Comparison of ENCODE assay signal across 1 cellular context in the genomic region with DNA sequence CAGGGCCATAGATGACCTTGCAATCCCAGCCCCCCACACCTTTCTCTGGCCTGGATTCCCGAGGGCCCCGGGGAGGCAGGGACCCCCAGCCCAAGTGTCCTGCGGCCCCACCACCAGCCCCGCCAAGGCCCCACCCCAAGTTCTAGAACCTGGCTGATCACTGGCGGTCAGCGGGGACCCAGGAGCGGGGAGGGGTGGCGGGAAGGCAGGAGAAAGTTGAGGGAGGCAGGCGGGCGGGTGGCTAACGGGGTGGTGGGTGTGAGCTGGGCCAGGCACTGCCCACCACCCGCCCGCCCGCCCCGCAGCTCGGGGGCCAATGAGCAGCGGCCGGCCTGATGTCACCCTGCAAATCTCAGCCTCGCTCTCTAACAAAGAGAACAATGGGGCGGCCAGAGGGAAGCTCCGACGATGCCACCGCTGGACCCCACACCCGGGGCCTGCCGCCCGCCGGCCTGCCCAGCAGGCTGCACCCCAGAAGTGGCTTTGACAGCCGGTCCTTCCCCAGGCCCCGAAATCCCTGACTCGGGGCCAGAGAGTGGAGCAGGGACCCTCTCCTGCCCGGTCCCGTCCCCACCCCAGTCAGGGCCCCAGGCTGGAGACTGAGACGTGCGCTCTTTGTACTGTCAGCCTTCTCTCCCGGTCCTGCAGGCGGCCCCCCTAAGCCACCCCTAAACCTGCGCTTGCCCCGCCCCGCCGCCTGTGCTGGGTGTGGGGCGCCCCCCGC.
TF ChIP-seq lines count a peak whose summit lies in the region.

No MANE protein-coding gene starts in this region.

TF ChIP-seq in SK-N-SH treated with all-trans-retinoic acid at 6 μM for 48 hours, 23 proteins besides CTCF, POLR2A, EP300 and RAD21 (continued from another document):
- no peak for TF ChIP-seq PATZ1 (CRISPR knock-in tag; IDR thresholded peaks at IDR 0.05; ENCODE audit: borderline replicate concordance)
- no peak for TF ChIP-seq ZNF70 (CRISPR knock-in tag; IDR thresholded peaks at IDR 0.05)
- no peak for TF ChIP-seq CSDC2 (CRISPR knock-in tag; IDR thresholded peaks at IDR 0.05)
- no peak for TF ChIP-seq GLIS3 (CRISPR knock-in tag; IDR thresholded peaks at IDR 0.05)
- TF ChIP-seq ESRRG (CRISPR knock-in tag; IDR thresholded peaks at IDR 0.05), result no peak
- TF ChIP-seq, protein P1, sequence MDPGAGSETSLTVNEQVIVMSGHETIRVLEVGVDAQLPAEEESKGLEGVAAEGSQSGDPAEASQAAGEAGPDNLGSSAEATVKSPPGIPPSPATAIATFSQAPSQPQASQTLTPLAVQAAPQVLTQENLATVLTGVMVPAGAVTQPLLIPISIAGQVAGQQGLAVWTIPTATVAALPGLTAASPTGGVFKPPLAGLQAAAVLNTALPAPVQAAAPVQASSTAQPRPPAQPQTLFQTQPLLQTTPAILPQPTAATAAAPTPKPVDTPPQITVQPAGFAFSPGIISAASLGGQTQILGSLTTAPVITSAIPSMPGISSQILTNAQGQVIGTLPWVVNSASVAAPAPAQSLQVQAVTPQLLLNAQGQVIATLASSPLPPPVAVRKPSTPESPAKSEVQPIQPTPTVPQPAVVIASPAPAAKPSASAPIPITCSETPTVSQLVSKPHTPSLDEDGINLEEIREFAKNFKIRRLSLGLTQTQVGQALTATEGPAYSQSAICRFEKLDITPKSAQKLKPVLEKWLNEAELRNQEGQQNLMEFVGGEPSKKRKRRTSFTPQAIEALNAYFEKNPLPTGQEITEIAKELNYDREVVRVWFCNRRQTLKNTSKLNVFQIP (CRISPR knock-in tag; IDR thresholded peaks at IDR 0.05; ENCODE audit: borderline replicate concordance, low read depth), result no peak
- TF ChIP-seq, protein P2, sequence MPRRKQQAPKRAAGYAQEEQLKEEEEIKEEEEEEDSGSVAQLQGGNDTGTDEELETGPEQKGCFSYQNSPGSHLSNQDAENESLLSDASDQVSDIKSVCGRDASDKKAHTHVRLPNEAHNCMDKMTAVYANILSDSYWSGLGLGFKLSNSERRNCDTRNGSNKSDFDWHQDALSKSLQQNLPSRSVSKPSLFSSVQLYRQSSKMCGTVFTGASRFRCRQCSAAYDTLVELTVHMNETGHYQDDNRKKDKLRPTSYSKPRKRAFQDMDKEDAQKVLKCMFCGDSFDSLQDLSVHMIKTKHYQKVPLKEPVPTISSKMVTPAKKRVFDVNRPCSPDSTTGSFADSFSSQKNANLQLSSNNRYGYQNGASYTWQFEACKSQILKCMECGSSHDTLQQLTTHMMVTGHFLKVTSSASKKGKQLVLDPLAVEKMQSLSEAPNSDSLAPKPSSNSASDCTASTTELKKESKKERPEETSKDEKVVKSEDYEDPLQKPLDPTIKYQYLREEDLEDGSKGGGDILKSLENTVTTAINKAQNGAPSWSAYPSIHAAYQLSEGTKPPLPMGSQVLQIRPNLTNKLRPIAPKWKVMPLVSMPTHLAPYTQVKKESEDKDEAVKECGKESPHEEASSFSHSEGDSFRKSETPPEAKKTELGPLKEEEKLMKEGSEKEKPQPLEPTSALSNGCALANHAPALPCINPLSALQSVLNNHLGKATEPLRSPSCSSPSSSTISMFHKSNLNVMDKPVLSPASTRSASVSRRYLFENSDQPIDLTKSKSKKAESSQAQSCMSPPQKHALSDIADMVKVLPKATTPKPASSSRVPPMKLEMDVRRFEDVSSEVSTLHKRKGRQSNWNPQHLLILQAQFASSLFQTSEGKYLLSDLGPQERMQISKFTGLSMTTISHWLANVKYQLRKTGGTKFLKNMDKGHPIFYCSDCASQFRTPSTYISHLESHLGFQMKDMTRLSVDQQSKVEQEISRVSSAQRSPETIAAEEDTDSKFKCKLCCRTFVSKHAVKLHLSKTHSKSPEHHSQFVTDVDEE (CRISPR knock-in tag; IDR thresholded peaks at IDR 0.05), result no peak
- no peak for TF ChIP-seq ISL1 (CRISPR knock-in tag; IDR thresholded peaks at IDR 0.05)
